Comparison of ENCODE assay signal across 8 cellular contexts in the genomic region with DNA sequence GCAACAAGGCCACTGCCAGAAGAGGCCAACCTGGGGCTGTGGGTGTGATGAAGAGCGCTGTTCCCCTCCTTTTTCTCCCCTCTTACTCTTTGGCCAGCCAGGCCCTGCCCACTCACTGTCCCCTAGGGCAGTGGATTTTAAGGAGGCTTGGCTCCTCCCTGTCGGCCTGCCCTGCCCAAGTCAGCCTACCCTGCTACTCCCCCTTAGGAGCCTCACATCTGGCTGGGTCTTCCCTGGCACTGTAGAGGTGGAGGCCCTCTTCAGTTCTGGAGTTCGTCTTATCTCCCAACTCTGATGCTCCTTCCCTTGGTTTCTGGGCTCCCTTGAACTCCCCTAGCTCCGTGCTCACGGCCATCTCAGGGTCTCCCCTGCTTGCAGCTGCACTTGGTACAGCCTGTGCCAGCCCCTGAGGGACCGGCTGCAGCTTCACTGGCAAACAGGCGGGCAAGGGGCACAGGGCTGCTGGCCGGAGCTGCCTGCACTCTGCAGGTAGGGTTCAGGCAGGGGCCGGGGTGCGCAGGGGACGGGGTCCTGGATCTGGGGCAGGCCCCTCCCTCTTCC. TPM values are rescaled to one million over a fixed set of nuclear protein-coding genes. Genes with fewer than 3 reads are reported as not detected.
DNase-seq lines count a peak whose midpoint lies in the region; ATAC-seq and TF ChIP-seq lines count a peak whose summit lies in the region.

No MANE protein-coding gene starts in this region.

- TF ChIP-seq POLR2A in lower leg skin (IDR thresholded peaks at IDR 0.05): no peak

- H3K4me3 Mint-ChIP-seq in activated T-helper 2 cell treated with anti-CD3 and anti-CD28 coated beads, Interferon-gamma antibody, Interleukin-2, Interleukin-4, amounts not matched to agents 10 μg/mL and 5 μg/mL and 100 μg/mL, durations not matched to agents 14 hours and 24 hours and 36 hours (ENCODE audit: low read depth): peak overlapping the region; percentile 57

- no peaks in the 10 kb centered on the region for H3K9me3 ChIP-seq in right atrium auricular region
- H3K9me3 ChIP-seq in tibial artery: no peaks in the 10 kb centered on the region

- H3K4me3 ChIP-seq in right atrium auricular region: no peak overlapping the region
- H3K4me3 ChIP-seq in lower leg skin (ENCODE audit: low read depth, poor library complexity, severe bottlenecking): no peak overlapping the region
- peak overlapping the region; percentile 29 to 37 for H3K4me3 ChIP-seq in tibial artery

- H3K27ac ChIP-seq in right atrium auricular region (peak overlapping the region in 1 of 2 donors; percentile 21), tibial artery (peak overlapping the region; percentile 16 to 62)

- intact Hi-C loops in cardiac septum (cut with DNase I): no loop called here
- intact Hi-C loops in activated T-helper 2 cell treated with anti-CD3 and anti-CD28 coated beads, Interferon-gamma antibody, Interleukin-2, Interleukin-4, amounts not matched to agents 10 μg/mL and 5 μg/mL and 100 μg/mL, durations not matched to agents 14 hours and 24 hours and 36 hours (cut with micrococcal nuclease): no loop called here
- intact Hi-C loops in lower leg skin (cut with DNase I; ENCODE audit: low total_unique reads): loop anchor here (10.0 kb wide), 1 partner anchor 79 kb away; the partner anchor contains the start of gene GNAI3
- intact Hi-C loops in tibial artery (cut with DNase I; ENCODE audit: low total_unique reads): no loop called here

- no peaks in the 10 kb centered on the region for H3K27me3 Mint-ChIP-seq in activated T-helper 2 cell treated with anti-CD3 and anti-CD28 coated beads, Interferon-gamma antibody, Interleukin-2, Interleukin-4, amounts not matched to agents 10 μg/mL and 5 μg/mL and 100 μg/mL, durations not matched to agents 14 hours and 24 hours and 36 hours (ENCODE audit: low read depth)

- 59 to 60% methylated on average over 11 of the region's 11 CpGs for WGBS in lower leg skin, 2 donors

- H3K4me1 Mint-ChIP-seq in activated T-helper 2 cell treated with anti-CD3 and anti-CD28 coated beads, Interferon-gamma antibody, Interleukin-2, Interleukin-4, amounts not matched to agents 10 μg/mL and 5 μg/mL and 100 μg/mL, durations not matched to agents 14 hours and 24 hours and 36 hours (ENCODE audit: low read depth): peaks cover 38% of the 10 kb centered on the region

- peak overlapping the region; percentile 67 for H3K27ac Mint-ChIP-seq in activated T-helper 2 cell treated with anti-CD3 and anti-CD28 coated beads, Interferon-gamma antibody, Interleukin-2, Interleukin-4, amounts not matched to agents 10 μg/mL and 5 μg/mL and 100 μg/mL, durations not matched to agents 14 hours and 24 hours and 36 hours

- H3K36me3 Mint-ChIP-seq in activated T-helper 2 cell treated with anti-CD3 and anti-CD28 coated beads, Interferon-gamma antibody, Interleukin-2, Interleukin-4, amounts not matched to agents 10 μg/mL and 5 μg/mL and 100 μg/mL, durations not matched to agents 14 hours and 24 hours and 36 hours (ENCODE audit: low read depth): peaks cover 23% of the 10 kb centered on the region

- TF ChIP-seq CTCF in right atrium auricular region (IDR thresholded peaks at IDR 0.05) (no peak), lower leg skin (IDR thresholded peaks at IDR 0.05) (no peak), tibial artery (IDR thresholded peaks at IDR 0.05) (no peak)

- no peak for ATAC-seq in HG03442 (IDR thresholded peaks at IDR 0.05; ENCODE audit: unreplicated experiment)

- H3K4me1 ChIP-seq in right atrium auricular region: peaks cover 0 to 54% of the 10 kb centered on the region in 2 donors
- peaks cover 0 to 55% (median 40%) of the 10 kb centered on the region in 4 donors for H3K4me1 ChIP-seq in tibial artery

- H3K27me3 ChIP-seq in right atrium auricular region: no peaks in the 10 kb centered on the region
- no peaks in the 10 kb centered on the region for H3K27me3 ChIP-seq in tibial artery

- DNase-seq in right atrium auricular region (ENCODE audit: low spot score) (peak; percentile 58), cardiac septum (ENCODE audit: low spot score) (no peak), lower leg skin (ENCODE audit: low spot score in 2 of 2) (peak; percentile 12 to 83), tibial artery (peak in 1 of 2 donors; percentile 70), SW 1271 (lab: John Stamatoyannopoulos, UW) (no peak), HCEC 1CT (no peak)
- no peak for DNase-seq in activated T-helper 2 cell treated with anti-CD3 and anti-CD28 coated beads, Interferon-gamma antibody, Interleukin-2, Interleukin-4, amounts not matched to agents 10 μg/mL and 5 μg/mL and 100 μg/mL, durations not matched to agents 14 hours and 24 hours and 36 hours (ENCODE audit: low spot score)

- H3K36me3 ChIP-seq in right atrium auricular region (peaks cover 18% of the 10 kb centered on the region), tibial artery (peaks cover 12 to 34% (median 27%) of the 10 kb centered on the region in 3 donors)

- no peaks in the 10 kb centered on the region for H3K9me3 Mint-ChIP-seq in activated T-helper 2 cell treated with anti-CD3 and anti-CD28 coated beads, Interferon-gamma antibody, Interleukin-2, Interleukin-4, amounts not matched to agents 10 μg/mL and 5 μg/mL and 100 μg/mL, durations not matched to agents 14 hours and 24 hours and 36 hours

RNA-seq across cellular contexts. Expression of gene AMPD2, which starts 4.0 kb away (rescaled TPM):
- total RNA-seq in right atrium auricular region: 10 to 100 TPM; 16.1 to 17.9 TPM
- total RNA-seq in cardiac septum: 16.7 TPM
- 77.5 and 78.4 TPM in 2 replicates for total RNA-seq in activated T-helper 2 cell treated with anti-CD3 and anti-CD28 coated beads, Interferon-gamma antibody, Interleukin-2, Interleukin-4, amounts not matched to agents 10 μg/mL and 5 μg/mL and 100 μg/mL, durations not matched to agents 14 hours and 24 hours and 36 hours
- total RNA-seq in lower leg skin: 10 to 100 TPM; 30.9 to 62.1 (median 40.7) TPM

RNA-seq across cellular contexts. Expression of gene GNAT2, which starts 4.3 kb away (rescaled TPM):
- total RNA-seq in right atrium auricular region (under 1 TPM in 1 of 2 donors, not detected in 1; 0.59 TPM), cardiac septum (not detected), lower leg skin (not detected)
- 0.18 TPM in 1 of 2 replicates, not detected in the other for total RNA-seq in activated T-helper 2 cell treated with anti-CD3 and anti-CD28 coated beads, Interferon-gamma antibody, Interleukin-2, Interleukin-4, amounts not matched to agents 10 μg/mL and 5 μg/mL and 100 μg/mL, durations not matched to agents 14 hours and 24 hours and 36 hours

RNA-seq across cellular contexts. Expression of gene GSTM4, which starts 32.2 kb away (rescaled TPM):
- total RNA-seq in right atrium auricular region (10 to 100 TPM; 24.6 to 52.6 TPM), cardiac septum (33.0 TPM), lower leg skin (10 to 100 TPM; 13.4 to 23.3 (median 19.1) TPM)
- total RNA-seq in activated T-helper 2 cell treated with anti-CD3 and anti-CD28 coated beads, Interferon-gamma antibody, Interleukin-2, Interleukin-4, amounts not matched to agents 10 μg/mL and 5 μg/mL and 100 μg/mL, durations not matched to agents 14 hours and 24 hours and 36 hours: 13.6 and 13.9 TPM in 2 replicates

RNA-seq across cellular contexts. Expression of gene GSTM2, which starts 44.2 kb away (rescaled TPM):
- 10 to 100 TPM; 31.7 to 53.8 TPM for total RNA-seq in right atrium auricular region
- 43.5 TPM for total RNA-seq in cardiac septum
- total RNA-seq in activated T-helper 2 cell treated with anti-CD3 and anti-CD28 coated beads, Interferon-gamma antibody, Interleukin-2, Interleukin-4, amounts not matched to agents 10 μg/mL and 5 μg/mL and 100 μg/mL, durations not matched to agents 14 hours and 24 hours and 36 hours: 30.1 and 32.3 TPM in 2 replicates
- total RNA-seq in lower leg skin: 100 to 1,000 TPM in 1 of 4 donors, 10 to 100 TPM in 3; 48.1 to 183 (median 57.2) TPM

Comparison
In these comparisons a context has a peak if more than half of its experiments do, and no peak if none do; other contexts are left out.
1. DNase-seq: peak in right atrium auricular region (single experiment) and lower leg skin (2 of 2); none in cardiac septum (single experiment), activated T-helper 2 cell treated with anti-CD3 and anti-CD28 coated beads, Interferon-gamma antibody, Interleukin-2, Interleukin-4, amounts not matched to agents 10 μg/mL and 5 μg/mL and 100 μg/mL, durations not matched to agents 14 hours and 24 hours and 36 hours (single experiment), SW 1271 (0 of 2) and HCEC 1CT (single experiment).
2. H3K4me3 ChIP-seq: peak in tibial artery (2 of 2); none in right atrium auricular region (0 of 2) and lower leg skin (single experiment).